In genomic region chr5:38119836-38120235, GRCh38 we compare ENCODE assay signal across 1 cellular context.
TF ChIP-seq lines count a peak whose summit lies in the region.

No MANE protein-coding gene starts in this region.

TF ChIP-seq in GM23338, 12 proteins besides CTCF, POLR2A, EP300 and RAD21 (continued from another document):
- no peak for TF ChIP-seq REST (IDR thresholded peaks at IDR 0.05; ENCODE audit: unreplicated experiment)
- TF ChIP-seq POLR2AphosphoS5 (IDR thresholded peaks at IDR 0.05; ENCODE audit: low read depth): no peak
- TF ChIP-seq EZH2 (IDR thresholded peaks at IDR 0.05; ENCODE audit: low read depth, unreplicated experiment): no peak
- no peak for TF ChIP-seq NANOG (IDR thresholded peaks at IDR 0.05; ENCODE audit: borderline replicate concordance)
